7 cellular contexts compared by ENCODE assay signal in the genomic region with DNA sequence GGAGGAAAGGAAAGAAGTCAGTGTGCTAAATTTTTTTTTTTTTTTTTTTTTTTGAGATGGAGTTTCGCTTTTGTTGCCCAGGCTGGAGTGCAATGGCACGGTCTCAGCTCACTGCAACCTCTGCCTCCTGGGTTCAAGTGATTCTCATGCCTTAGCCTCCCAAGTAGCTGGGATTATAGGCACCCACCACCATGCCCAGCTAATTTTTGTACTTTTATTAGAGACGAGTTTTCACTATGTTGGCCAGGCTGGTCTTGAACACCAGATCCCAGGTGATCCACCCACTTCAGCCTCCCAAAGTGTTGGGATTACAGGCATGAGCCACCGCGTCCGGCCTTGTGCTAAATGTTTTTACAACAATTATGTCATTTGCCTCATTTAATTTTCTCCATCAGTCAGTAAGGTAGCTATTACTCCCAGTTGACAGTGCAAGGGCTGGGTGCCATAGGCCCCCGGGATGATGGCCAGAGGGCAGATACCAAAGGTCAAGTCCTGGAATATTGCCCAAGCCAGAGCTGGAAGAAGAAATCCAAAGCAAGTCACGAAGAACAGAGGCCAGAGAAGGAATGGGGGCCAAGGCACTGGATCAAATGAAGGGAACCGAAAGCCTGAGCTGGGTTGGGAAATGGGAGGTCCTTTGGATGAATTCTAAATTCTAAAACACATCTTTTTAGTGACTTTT. TPM values are rescaled to one million over a fixed set of nuclear protein-coding genes. Genes with fewer than 3 reads are reported as not detected.
DNase-seq lines count a peak whose midpoint lies in the region; ATAC-seq, FAIRE-seq and TF ChIP-seq lines count a peak whose summit lies in the region.
"Not testable (repeated sequence)": the region's sequence is repeated elsewhere in the genome, so short reads cannot be mapped to it uniquely, and the experiment has no call there.

No MANE protein-coding gene starts in this region.

- not testable (repeated sequence) for ATAC-seq in K562
- peak; percentile 80 to 83 for ATAC-seq in right cardiac atrium

- H3K9ac ChIP-seq in K562 (ENCODE audit: insufficient read depth in 1 of 2, low read depth in 2 of 2, low read length in 2 of 2): not testable (repeated sequence)

- H3K9me3 ChIP-seq in K562 (replicated peaks; ENCODE audit: control insufficient read depth, insufficient read depth, low read depth, low read length); right cardiac atrium (ENCODE audit: control insufficient read depth, low read length); thyroid gland: not testable (repeated sequence)

- H3K27me3 ChIP-seq in K562 (ENCODE audit: control insufficient read depth in 2 of 2, insufficient read depth in 2 of 2, low read length in 2 of 2); right cardiac atrium (ENCODE audit: control insufficient read depth, insufficient read depth); thyroid gland: not testable (repeated sequence)

- H4K20me1 ChIP-seq in K562 (replicated peaks; ENCODE audit: control insufficient read depth, insufficient read depth, low read length): not testable (repeated sequence)

- H2AFZ ChIP-seq in K562 (ENCODE audit: low read depth, low read length): not testable (repeated sequence)

- H3K4me3 ChIP-seq in K562; right cardiac atrium (ENCODE audit: low read length); thyroid gland (replicated peaks in 1 of 3): not testable (repeated sequence)

- DNase-seq in M059J (ENCODE audit: low read depth): peak; percentile 64
- DNase-seq in K562 (ENCODE audit: extremely low read depth in 1 of 4, low spot score in 3 of 4): not testable (repeated sequence)
- peak; percentile 16 for DNase-seq in fibroblast of the conjunctiva (ENCODE audit: low read depth)
- peak; percentile 76 to 90 (median 90) for DNase-seq in right cardiac atrium
- peak; percentile 12 for DNase-seq in medulla oblongata (ENCODE audit: extremely low spot score)
- peak; percentile 31 for DNase-seq in renal cortical epithelial cell (ENCODE audit: low read depth)
- DNase-seq in thyroid gland: peak; percentile 6 to 13

- H3K9me1 ChIP-seq in K562 (ENCODE audit: control insufficient read depth, insufficient read depth, low read length): not testable (repeated sequence)

- H3K4me2 ChIP-seq in K562 (ENCODE audit: insufficient read depth, low read length): not testable (repeated sequence)

- H3K36me3 ChIP-seq in K562 (ENCODE audit: control insufficient read depth, insufficient read depth, low read length); thyroid gland: not testable (repeated sequence)

- POLR2A ChIA-PET in K562 (lab: Yijun Ruan, JAX): interaction anchor here (0.7 to 1.4 kb wide), 2 partner anchors 9 to 11 kb away, joined by 3 to 5 read pairs; no protein-coding TSS in a partner anchor

- TF ChIP-seq POLR2A in K562 (conservative IDR thresholded peaks at IDR 0.05); thyroid gland (IDR thresholded peaks at IDR 0.05): not testable (repeated sequence)

- 80% methylated on average over 7 of the region's 9 CpGs for WGBS in K562 (ENCODE audit: insufficient coverage, low coverage, missing lambda C conversion rate)
- 51% methylated on average over 9 of the region's 9 CpGs for WGBS in right cardiac atrium
- 77 to 78% methylated on average over 9 of the region's 9 CpGs for WGBS in thyroid gland, 2 donors

- not testable (repeated sequence) for TF ChIP-seq CTCF in K562 (IDR thresholded peaks at IDR 0.05 in 2 of 3, conservative IDR thresholded peaks at IDR 0.05 in 1 of 3; ENCODE audit: insufficient read depth in 2 of 3, low read depth in 1 of 3, low read length in 3 of 3); thyroid gland (IDR thresholded peaks at IDR 0.05)

- TF ChIP-seq RAD21 in K562 (CRISPR knock-in tag; conservative IDR thresholded peaks at IDR 0.05 in 1 of 2, IDR thresholded peaks at IDR 0.05 in 1 of 2): not testable (repeated sequence)

- H3K4me1 ChIP-seq in K562 (replicated peaks in 1 of 2; ENCODE audit: control insufficient read depth in 2 of 2, insufficient read depth in 2 of 2, low read length in 2 of 2): peaks cover 15 to 20% of the 10 kb centered on the region in 2 experiments; a peak in 4 of 5 replicates
- not testable (repeated sequence) for H3K4me1 ChIP-seq in right cardiac atrium (ENCODE audit: control insufficient read depth, insufficient read depth, low read length); thyroid gland

- not testable (repeated sequence) for TF ChIP-seq EP300 in K562 (IDR thresholded peaks at IDR 0.05; ENCODE audit: low read length)

- in situ Hi-C loops in K562 (cut with MboI): not testable (repeated sequence)

- peak overlapping the region; percentile 26; the same call in 1 of the 3 replicates for H3K27ac ChIP-seq in K562 (ENCODE audit: extremely low read depth, low read depth, low read length)
- not testable (repeated sequence) for H3K27ac ChIP-seq in right cardiac atrium (ENCODE audit: low read length); thyroid gland

- intact Hi-C loops in K562 (cut with micrococcal nuclease); right cardiac atrium (cut with DNase I); thyroid gland (cut with DNase I): not testable (repeated sequence)

- CTCF ChIA-PET in K562 (lab: Yijun Ruan, JAX; ENCODE audit: low intra/inter-chr PET ratio): not testable (repeated sequence)

- BruUV-seq in K562 (replicated peaks; lab: Mats Ljungman, UMichigan): not testable (repeated sequence)

- FAIRE-seq in K562 (lab: Jason Lieb, UNC): not testable (repeated sequence)

- H3K79me2 ChIP-seq in K562 (ENCODE audit: control insufficient read depth, insufficient read depth, low read length): not testable (repeated sequence)

RNA-seq across cellular contexts. Expression of a gene that starts 26.9 kb away (rescaled TPM):
- 21.5 and 29.6 TPM in 2 replicates for total RNA-seq in M059J (2014; rRNA removed; shearing (Covaris generic))
- total RNA-seq in K562 (2011; cell fraction: chromatin; rRNA removed; ENCODE audit: low replicate concordance): 37.9 and 146 TPM in 2 replicates
- 20.3 and 32.5 TPM in 2 replicates for total RNA-seq in K562 (2011; cell fraction: nucleolus; rRNA removed)
- 42.4 and 69.4 TPM in 2 replicates for total RNA-seq in K562 (2011; cell fraction: nucleoplasm; rRNA removed)
- total RNA-seq in K562 (2014; rRNA removed) (18.0 and 25.7 TPM in 2 replicates), K562 (2014; rRNA removed; fragmentation: Illumina TruSeq; extraction: Trizol) (29.1 and 35.7 TPM in 2 replicates), K562 (2015; rRNA removed; fragmentation: Illumina TruSeq; extraction: Trizol) (23.7 and 24.7 TPM in 2 replicates), K562 (2021) (17.6 and 19.9 TPM in 2 replicates), right cardiac atrium (10 to 100 TPM; 45.9 to 57.9 (median 50.0) TPM), renal cortical epithelial cell (78.3 and 110 TPM in 2 replicates), thyroid gland (10 to 100 TPM; 46.3 to 77.5 (median 53.6) TPM)
- polyA plus RNA-seq in K562 (2011; rRNA removed) (16.0 and 16.7 TPM in 2 replicates), K562 (2014; fragmentation: Illumina TruSeq; extraction: Trizol) (9.7 and 10.8 TPM in 2 replicates), K562 (2014; fragmentation: Nextera tagmentation; extraction: Ambion mirVana) (1 to 10 TPM; 5.9 to 6.2 TPM), K562 (2014; rRNA removed) (5.6 and 14.0 TPM in 2 replicates), right cardiac atrium (16.8 TPM)
- 2.7 and 5.8 TPM in 2 replicates for polyA plus RNA-seq in K562 (2011; cell fraction: cytosol; rRNA removed)
- 17.9 and 25.0 TPM in 2 replicates for polyA plus RNA-seq in K562 (2011; cell fraction: nucleus; rRNA removed)
- 8.7 and 9.7 TPM in 2 replicates for polyA plus RNA-seq in K562 (2012)
- polyA minus RNA-seq in K562 (2011; rRNA and poly(A)+ RNA removed): 102 and 104 TPM in 2 replicates
- 23.7 and 37.6 TPM in 2 replicates for polyA minus RNA-seq in K562 (2011; cell fraction: cytosol; rRNA and poly(A)+ RNA removed)
- polyA minus RNA-seq in K562 (2011; cell fraction: nucleus; rRNA and poly(A)+ RNA removed): 35.5 and 43.8 TPM in 2 replicates

RNA-seq across cellular contexts. Expression of a gene that starts 27.6 kb away (rescaled TPM):
- total RNA-seq in M059J (2014; rRNA removed; shearing (Covaris generic)): 6.0 and 21.0 TPM in 2 replicates
- total RNA-seq in K562 (2011; cell fraction: chromatin; rRNA removed; ENCODE audit: low replicate concordance): 6.9 and 7.8 TPM in 2 replicates
- 3.0 and 3.3 TPM in 2 replicates for total RNA-seq in K562 (2011; cell fraction: nucleolus; rRNA removed)
- 4.0 and 9.5 TPM in 2 replicates for total RNA-seq in K562 (2011; cell fraction: nucleoplasm; rRNA removed)
- total RNA-seq in K562 (2014; rRNA removed): 3.7 TPM in 2 replicates
- total RNA-seq in K562 (2014; rRNA removed; fragmentation: Illumina TruSeq; extraction: Trizol): 7.2 and 7.8 TPM in 2 replicates
- 4.6 and 5.9 TPM in 2 replicates for total RNA-seq in K562 (2015; rRNA removed; fragmentation: Illumina TruSeq; extraction: Trizol)
- total RNA-seq in K562 (2021): 5.0 and 5.6 TPM in 2 replicates
- polyA plus RNA-seq in K562 (2011; rRNA removed): 2.5 and 6.2 TPM in 2 replicates
- polyA plus RNA-seq in K562 (2011; cell fraction: cytosol; rRNA removed): 1.4 and 1.5 TPM in 2 replicates
- 2.1 and 3.1 TPM in 2 replicates for polyA plus RNA-seq in K562 (2011; cell fraction: nucleus; rRNA removed)
- 5.3 and 6.4 TPM in 2 replicates for polyA plus RNA-seq in K562 (2012)
- 5.0 and 6.7 TPM in 2 replicates for polyA plus RNA-seq in K562 (2014; fragmentation: Illumina TruSeq; extraction: Trizol)
- polyA plus RNA-seq in K562 (2014; fragmentation: Nextera tagmentation; extraction: Ambion mirVana): 1 to 10 TPM; 5.9 to 6.1 TPM
- 4.6 and 6.6 TPM in 2 replicates for polyA plus RNA-seq in K562 (2014; rRNA removed)
- polyA minus RNA-seq in K562 (2011; rRNA and poly(A)+ RNA removed): 3.4 and 4.7 TPM in 2 replicates
- 2.0 and 2.3 TPM in 2 replicates for polyA minus RNA-seq in K562 (2011; cell fraction: cytosol; rRNA and poly(A)+ RNA removed)
- 1.7 and 2.8 TPM in 2 replicates for polyA minus RNA-seq in K562 (2011; cell fraction: nucleus; rRNA and poly(A)+ RNA removed)
- 10 to 100 TPM in 1 of 4 donors, 1 to 10 TPM in 3; 8.1 to 10.9 (median 9.2) TPM for total RNA-seq in right cardiac atrium
- 11.5 TPM for polyA plus RNA-seq in right cardiac atrium
- total RNA-seq in renal cortical epithelial cell: 4.0 and 5.2 TPM in 2 replicates
- total RNA-seq in thyroid gland: 10 to 100 TPM; 19.5 to 33.9 (median 24.3) TPM
